ENCODE assay signal across 1 cellular context in genomic region chr6:37643851-37644672, GRCh38.
TF ChIP-seq lines count a peak whose summit lies in the region.

No MANE protein-coding gene starts in this region.

TF ChIP-seq in H1, 55 proteins besides CTCF, POLR2A, EP300 and RAD21 (continued from another document):
- TF ChIP-seq ATF3 (IDR thresholded peaks at IDR 0.05; ENCODE audit: insufficient read depth, low read depth, low read length) (no peak), RXRA (IDR thresholded peaks at IDR 0.05; ENCODE audit: insufficient read depth, low read depth, low read length) (no peak), POU5F1 (IDR thresholded peaks at IDR 0.05; ENCODE audit: low read depth, low read length) (no peak), SP4 (IDR thresholded peaks at IDR 0.05; ENCODE audit: low read length) (no peak), NANOG (IDR thresholded peaks at IDR 0.05; ENCODE audit: insufficient read depth, low read depth, low read length, poor library complexity, severe bottlenecking) (no peak), ZNF274 (IDR thresholded peaks at IDR 0.05; ENCODE audit: borderline replicate concordance, extremely low read depth, low read length) (no peak)
